ENCODE assay signal across 1 cellular context in the genomic region with DNA sequence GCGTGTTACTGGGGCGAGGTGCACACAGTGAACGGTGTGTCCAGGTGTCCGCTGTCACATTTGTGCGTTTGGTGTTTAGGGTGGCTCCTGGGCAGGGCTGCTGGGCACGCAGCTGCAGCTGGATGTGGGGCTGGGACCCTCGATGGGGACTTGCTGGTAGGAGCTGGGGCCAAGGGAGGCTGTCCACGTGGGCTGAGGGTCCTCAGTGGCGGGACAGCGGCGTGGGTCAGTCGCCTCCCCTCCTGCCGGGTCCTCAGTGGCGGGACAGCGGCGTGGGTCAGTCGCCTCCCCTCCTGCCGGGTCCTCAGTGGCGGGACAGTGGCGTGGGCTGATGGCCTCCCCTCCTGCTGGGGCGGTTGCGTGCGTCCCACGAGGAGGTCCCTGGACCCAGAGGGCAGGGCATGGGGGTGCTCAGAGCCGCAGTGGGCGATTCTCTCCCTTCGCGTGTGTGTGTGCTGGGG.
TF ChIP-seq lines count a peak whose summit lies in the region.

No MANE protein-coding gene starts in this region.

TF ChIP-seq in SK-N-SH treated with all-trans-retinoic acid at 6 μM for 48 hours, 23 proteins besides CTCF, POLR2A, EP300 and RAD21 (continued from another document):
- TF ChIP-seq ZNF70 (CRISPR knock-in tag; IDR thresholded peaks at IDR 0.05) (no peak), PATZ1 (CRISPR knock-in tag; IDR thresholded peaks at IDR 0.05; ENCODE audit: borderline replicate concordance) (no peak), ESRRG (CRISPR knock-in tag; IDR thresholded peaks at IDR 0.05) (no peak), GLIS3 (CRISPR knock-in tag; IDR thresholded peaks at IDR 0.05) (no peak), PPARA (CRISPR knock-in tag; IDR thresholded peaks at IDR 0.05; ENCODE audit: borderline replicate concordance) (no peak), TOX (CRISPR knock-in tag; IDR thresholded peaks at IDR 0.05; ENCODE audit: borderline replicate concordance) (no peak), BACH2 (CRISPR knock-in tag; IDR thresholded peaks at IDR 0.05; ENCODE audit: borderline replicate concordance) (no peak), TCF4 (CRISPR knock-in tag; IDR thresholded peaks at IDR 0.05; ENCODE audit: borderline replicate concordance) (no peak), ZFP30 (CRISPR knock-in tag; IDR thresholded peaks at IDR 0.05) (no peak), ZNF8 (CRISPR knock-in tag; IDR thresholded peaks at IDR 0.05) (no peak)
- TF ChIP-seq, protein P1, sequence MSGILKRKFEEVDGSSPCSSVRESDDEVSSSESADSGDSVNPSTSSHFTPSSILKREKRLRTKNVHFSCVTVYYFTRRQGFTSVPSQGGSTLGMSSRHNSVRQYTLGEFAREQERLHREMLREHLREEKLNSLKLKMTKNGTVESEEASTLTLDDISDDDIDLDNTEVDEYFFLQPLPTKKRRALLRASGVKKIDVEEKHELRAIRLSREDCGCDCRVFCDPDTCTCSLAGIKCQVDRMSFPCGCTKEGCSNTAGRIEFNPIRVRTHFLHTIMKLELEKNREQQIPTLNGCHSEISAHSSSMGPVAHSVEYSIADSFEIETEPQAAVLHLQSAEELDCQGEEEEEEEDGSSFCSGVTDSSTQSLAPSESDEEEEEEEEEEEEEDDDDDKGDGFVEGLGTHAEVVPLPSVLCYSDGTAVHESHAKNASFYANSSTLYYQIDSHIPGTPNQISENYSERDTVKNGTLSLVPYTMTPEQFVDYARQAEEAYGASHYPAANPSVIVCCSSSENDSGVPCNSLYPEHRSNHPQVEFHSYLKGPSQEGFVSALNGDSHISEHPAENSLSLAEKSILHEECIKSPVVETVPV (CRISPR knock-in tag; IDR thresholded peaks at IDR 0.05): no peak
